25 cellular contexts compared by ENCODE assay signal in the genomic region with DNA sequence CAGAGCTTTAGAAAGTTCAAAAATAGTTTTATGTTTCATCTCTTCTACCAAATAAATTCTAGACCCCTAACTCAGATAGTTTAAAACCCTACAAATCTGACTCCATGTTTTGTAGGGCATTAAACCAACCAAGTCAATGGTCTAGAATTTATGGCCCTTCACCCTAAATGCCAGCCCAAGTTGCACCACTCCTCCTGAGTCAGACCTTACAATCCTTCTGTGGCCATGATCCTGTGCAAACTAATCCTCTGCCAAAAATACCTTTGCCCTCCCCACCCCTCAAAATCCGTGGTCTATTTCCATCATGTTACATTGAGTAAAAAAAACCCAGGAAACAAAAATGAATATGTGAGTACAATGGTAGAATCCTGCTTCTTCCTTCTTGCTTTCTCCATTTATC.
DNase-seq lines count a peak whose midpoint lies in the region; ATAC-seq, FAIRE-seq and TF ChIP-seq lines count a peak whose summit lies in the region.
"Had no signal": no experiment of that assay in that cellular context is flagged by ENCODE, and none has a peak within 500 bp of the region (broad histone marks: within the 10 kb centered on the region; RNA-seq: fewer than 3 reads in every experiment).

No MANE protein-coding gene starts in this region.

- no peaks in the 10 kb centered on the region for H3K27me3 ChIP-seq in ACC112 (ENCODE audit: insufficient read depth, low read length)
- H3K27me3 ChIP-seq in CD8-positive, alpha-beta T cell (ENCODE audit: insufficient read depth, low read length): no peaks in the 10 kb centered on the region
- no peaks in the 10 kb centered on the region for H3K27me3 ChIP-seq in naive thymus-derived CD4-positive, alpha-beta T cell (ENCODE audit: control insufficient read depth in 2 of 2, insufficient read depth in 2 of 2, low read length in 2 of 2)
- H3K27me3 ChIP-seq: cardiac muscle cell, right atrium auricular region, SJCRH30, testis, vagina had no signal

- intact Hi-C loops in CD8-positive, alpha-beta T cell (cut with DNase I, micrococcal nuclease): no loop called here
- intact Hi-C loops in naive thymus-derived CD4-positive, alpha-beta T cell (cut with micrococcal nuclease): no loop called here

- no peaks in the 10 kb centered on the region for H3K79me2 ChIP-seq in ACC112 (ENCODE audit: control insufficient read depth, insufficient read depth, low read length, unreplicated experiment)

- H3K4me3 ChIP-seq in ACC112 (ENCODE audit: low read depth, low read length) (no peak overlapping the region), foreskin fibroblast (ENCODE audit: low read depth in 1 of 2, low read length in 2 of 2) (no peak overlapping the region)
- no peak overlapping the region for H3K4me3 ChIP-seq in CD8-positive, alpha-beta T cell (ENCODE audit: low read depth, low read length)
- H3K4me3 ChIP-seq in naive thymus-derived CD4-positive, alpha-beta T cell (ENCODE audit: low read length): no peak overlapping the region
- H3K4me3 ChIP-seq: cardiac muscle cell, lung, right atrium auricular region, SJCRH30, testis, vagina had no signal

- CTCF ChIA-PET in CD8-positive, alpha-beta T cell (lab: Charles Lee): no interaction called here
- CTCF ChIA-PET in naive thymus-derived CD4-positive, alpha-beta T cell (lab: Charles Lee): no interaction called here

- no peak overlapping the region for H2AFZ ChIP-seq in ACC112 (ENCODE audit: low read length, unreplicated experiment)

- H3K4me1 ChIP-seq in ACC112 (ENCODE audit: control insufficient read depth, insufficient read depth, low read length, unreplicated experiment): peaks cover 18% of the 10 kb centered on the region
- no peaks in the 10 kb centered on the region for H3K4me1 ChIP-seq in CD8-positive, alpha-beta T cell (ENCODE audit: insufficient read depth, low read length)
- H3K4me1 ChIP-seq in naive thymus-derived CD4-positive, alpha-beta T cell (ENCODE audit: control insufficient read depth in 2 of 2, insufficient read depth in 2 of 2, low read length in 2 of 2): no peaks in the 10 kb centered on the region
- H3K4me1 ChIP-seq: right atrium auricular region, SJCRH30, testis, vagina had no signal

- H3K9me3 Mint-ChIP-seq in HFFc6: no peaks in the 10 kb centered on the region
- no peaks in the 10 kb centered on the region for H3K9me3 Mint-ChIP-seq in CD8-positive, alpha-beta T cell
- H3K9me3 Mint-ChIP-seq in naive thymus-derived CD4-positive, alpha-beta T cell: peaks cover 0 to 12% (median 0%) of the 10 kb centered on the region in 11 donors
- H3K9me3 Mint-ChIP-seq: dendritic cell treated with granulocyte-macrophage colony-stimulating factor and Interleukin-4, amounts not matched to agents 40 ng/mL and 50 ng/mL, for 4 days had no signal

- TF ChIP-seq CTCF in HFFc6 (IDR thresholded peaks at IDR 0.05): no peak
- TF ChIP-seq CTCF in foreskin fibroblast (IDR thresholded peaks at IDR 0.05; ENCODE audit: low read depth, low read length): no peak
- TF ChIP-seq CTCF in CD8-positive, alpha-beta T cell (IDR thresholded peaks at IDR 0.05): no peak

- H3K27ac Mint-ChIP-seq in HFFc6: peak overlapping the region; percentile 87
- no peak overlapping the region for H3K27ac Mint-ChIP-seq in CD8-positive, alpha-beta T cell
- no peak overlapping the region for H3K27ac Mint-ChIP-seq in naive thymus-derived CD4-positive, alpha-beta T cell
- H3K27ac Mint-ChIP-seq: dendritic cell treated with granulocyte-macrophage colony-stimulating factor and Interleukin-4, amounts not matched to agents 40 ng/mL and 50 ng/mL, for 4 days; T-helper 1 cell treated with Interleukin-12 subunit alpha and Interleukin-12 subunit beta and Interleukin-4 antibody, amounts not matched to agents 30 μg/mL and 1 μg/mL, for 36 hours had no signal

- H3K36me3 Mint-ChIP-seq in HFFc6 (ENCODE audit: low read depth): peaks cover 5% of the 10 kb centered on the region
- no peaks in the 10 kb centered on the region for H3K36me3 Mint-ChIP-seq in CD8-positive, alpha-beta T cell
- no peaks in the 10 kb centered on the region for H3K36me3 Mint-ChIP-seq in naive thymus-derived CD4-positive, alpha-beta T cell

- no peaks in the 10 kb centered on the region for H3K36me3 ChIP-seq in ACC112 (ENCODE audit: insufficient read depth, low read length)
- H3K36me3 ChIP-seq in CD8-positive, alpha-beta T cell (ENCODE audit: insufficient read depth, low read length): no peaks in the 10 kb centered on the region
- no peaks in the 10 kb centered on the region for H3K36me3 ChIP-seq in naive thymus-derived CD4-positive, alpha-beta T cell (ENCODE audit: control insufficient read depth in 2 of 3, insufficient read depth in 3 of 3, low read length in 3 of 3)
- H3K36me3 ChIP-seq: cardiac muscle cell, right atrium auricular region, SJCRH30, vagina, WERI-Rb-1 had no signal

- peak overlapping the region; percentile 75 for H3K27ac ChIP-seq in ACC112 (ENCODE audit: low read depth, low read length)
- no peak overlapping the region for H3K27ac ChIP-seq in CD8-positive, alpha-beta T cell (ENCODE audit: low read depth, low read length)
- H3K27ac ChIP-seq in naive thymus-derived CD4-positive, alpha-beta T cell (ENCODE audit: low read depth, low read length): no peak overlapping the region
- H3K27ac ChIP-seq: cardiac muscle cell, right atrium auricular region, SJCRH30, testis, vagina, WERI-Rb-1 had no signal

- peak overlapping the region; percentile 10; the same call in 1 of the 2 replicates for H3K4me3 Mint-ChIP-seq in HFFc6
- H3K4me3 Mint-ChIP-seq in CD8-positive, alpha-beta T cell: no peak overlapping the region
- no peak overlapping the region for H3K4me3 Mint-ChIP-seq in naive thymus-derived CD4-positive, alpha-beta T cell
- H3K4me3 Mint-ChIP-seq: dendritic cell treated with granulocyte-macrophage colony-stimulating factor and Interleukin-4, amounts not matched to agents 40 ng/mL and 50 ng/mL, for 4 days; T-helper 1 cell treated with Interleukin-12 subunit alpha and Interleukin-12 subunit beta and Interleukin-4 antibody, amounts not matched to agents 30 μg/mL and 1 μg/mL, for 36 hours had no signal

- ATAC-seq in HG03280 (IDR thresholded peaks at IDR 0.05; ENCODE audit: unreplicated experiment) (no peak), HG03159 (IDR thresholded peaks at IDR 0.05; ENCODE audit: unreplicated experiment) (no peak)
- no peak for ATAC-seq in CD8-positive, alpha-beta T cell
- ATAC-seq in naive thymus-derived CD4-positive, alpha-beta T cell: no peak

- H3K27me3 Mint-ChIP-seq in HFFc6 (ENCODE audit: insufficient read depth): no peaks in the 10 kb centered on the region
- H3K27me3 Mint-ChIP-seq in CD8-positive, alpha-beta T cell (ENCODE audit: low read depth): peaks cover 5% of the 10 kb centered on the region
- peaks cover 0 to 17% (median 4%) of the 10 kb centered on the region in 5 donors for H3K27me3 Mint-ChIP-seq in naive thymus-derived CD4-positive, alpha-beta T cell
- H3K27me3 Mint-ChIP-seq: dendritic cell treated with granulocyte-macrophage colony-stimulating factor and Interleukin-4, amounts not matched to agents 40 ng/mL and 50 ng/mL, for 4 days had no signal

- DNase-seq in HFFc6 (no peak), RCC 7860 (ENCODE audit: low spot score) (peak; percentile 41), foreskin fibroblast (peak; percentile 40 to 54)
- DNase-seq in CD8-positive, alpha-beta T cell: no peak
- DNase-seq in naive thymus-derived CD4-positive, alpha-beta T cell: no peak
- DNase-seq: activated CD8-positive, alpha-beta memory T cell treated with anti-CD3 and anti-CD28 coated beads, Interleukin-2, amount 50 U/mL, for 48 hours; activated effector memory CD4-positive, alpha-beta T cell treated with anti-CD3 and anti-CD28 coated beads, Interleukin-2, amount 50 U/mL, for 16 hours; kidney; NCI-H1436 treated with DMSO at 0.1 percent for 48 hours; NCI-H526 treated with DMSO at 0.1 percent for 48 hours; nucleus accumbens; SJCRH30; testis; WERI-Rb-1 had no signal

- no peaks in the 10 kb centered on the region for H3K9me3 ChIP-seq in CD8-positive, alpha-beta T cell (ENCODE audit: low read length)
- no peaks in the 10 kb centered on the region for H3K9me3 ChIP-seq in naive thymus-derived CD4-positive, alpha-beta T cell (ENCODE audit: control insufficient read depth in 2 of 3, low read length in 3 of 3)
- H3K9me3 ChIP-seq: right atrium auricular region, SJCRH30, testis, vagina had no signal

- POLR2A ChIA-PET in CD8-positive, alpha-beta T cell (lab: Charles Lee): no interaction called here
- POLR2A ChIA-PET in naive thymus-derived CD4-positive, alpha-beta T cell (lab: Charles Lee): interaction anchor here (0.6 kb wide), 1 partner anchor 537 kb away, joined by 3 read pairs; no protein-coding TSS in a partner anchor

- peaks cover 58% of the 10 kb centered on the region for H3K4me1 Mint-ChIP-seq in HFFc6 (ENCODE audit: low read depth)
- H3K4me1 Mint-ChIP-seq in CD8-positive, alpha-beta T cell (ENCODE audit: low read depth): peaks cover 2% of the 10 kb centered on the region
- peaks cover 0 to 7% (median 0%) of the 10 kb centered on the region in 7 donors for H3K4me1 Mint-ChIP-seq in naive thymus-derived CD4-positive, alpha-beta T cell

- no peak for FAIRE-seq in RCC 7860 (lab: Jason Lieb, UNC)
- FAIRE-seq: GM19239, H1 had no signal

Comparison
In these comparisons a context has a peak if more than half of its experiments do, and no peak if none do; other contexts are left out.
1. DNase-seq: peak in RCC 7860 (single experiment) and foreskin fibroblast (2 of 2); none in HFFc6 (single experiment), CD8-positive, alpha-beta T cell (0 of 7) and naive thymus-derived CD4-positive, alpha-beta T cell (0 of 9).